ENCODE assay signal across 28 cellular contexts in genomic region chr12:4423528-4424195, GRCh38. TPM values are rescaled to one million over a fixed set of nuclear protein-coding genes. Genes with fewer than 3 reads are reported as not detected.
"Had no signal": no experiment of that assay in that cellular context is flagged by ENCODE, and none has a peak within 500 bp of the region (broad histone marks: within the 10 kb centered on the region; RNA-seq: fewer than 3 reads in every experiment).

No MANE protein-coding gene starts in this region.

- H3K4me3 ChIP-seq: MG63 had no signal

- H3K36me3 ChIP-seq: MG63 had no signal

- FAIRE-seq: RCC 7860, TTC549 had no signal

- H3K9me3 ChIP-seq: MG63 had no signal

- DNase-seq: activated B cell treated with CpG ODN at 0.5 μM for 24 hours; activated CD4-positive, alpha-beta memory T cell treated with anti-CD3 and anti-CD28 coated beads for 36 hours; activated CD4-positive, alpha-beta T cell treated with anti-CD3 and anti-CD28 coated beads, Interleukin-2, amount 10 ng/mL, durations not matched to agents 7 days and 5 days; activated CD8-positive, alpha-beta memory T cell treated with anti-CD3 and anti-CD28 coated beads for 24 hours; activated gamma-delta T cell; activated naive CD4-positive, alpha-beta T cell treated with anti-CD3 and anti-CD28 coated beads for 36 hours; activated naive CD8-positive, alpha-beta T cell treated with anti-CD3 and anti-CD28 coated beads for 36 hours; activated T-cell treated with anti-CD3 and anti-CD28 coated beads, Interleukin-2, amount 50 U/mL, for 4 hours; anterior cingulate cortex; MG63; MV-4-11; NCI-H1092 treated with DMSO at 0.1 percent for 48 hours; NCI-H1417 treated with DMSO at 0.1 percent for 48 hours; NCI-H1694 treated with DMSO at 0.1 percent for 48 hours; NCI-H2029 treated with DMSO at 0.1 percent for 48 hours; NCI-H345; NCI-H510A; NCI-H69; PC-3; SHP77 treated with DMSO at 0.1 percent for 48 hours; T-helper 2 cell; T1000 had no signal

RNA-seq across cellular contexts. Expression of gene FGF6, which starts 22.0 kb away (rescaled TPM):
- total RNA-seq: activated B cell treated with CpG ODN at 0.5 μM for 24 hours; activated CD4-positive, alpha-beta memory T cell treated with anti-CD3 and anti-CD28 coated beads for 36 hours; activated CD4-positive, alpha-beta T cell treated with anti-CD3 and anti-CD28 coated beads, Interleukin-2, amount 10 ng/mL, durations not matched to agents 7 days and 5 days; activated naive CD4-positive, alpha-beta T cell treated with anti-CD3 and anti-CD28 coated beads for 36 hours; activated naive CD8-positive, alpha-beta T cell treated with anti-CD3 and anti-CD28 coated beads for 36 hours; activated T-cell treated with anti-CD3 and anti-CD28 coated beads, Interleukin-2, amount 50 U/mL, for 4 hours; activated T-helper 17 cell treated with anti-CD3 and anti-CD28 coated beads, Interleukin-2, amount 50 U/mL, for 72 hours; cardiac septum; PC-3; SK-MEL-5 had no signal
- polyA plus RNA-seq: adipose tissue had no signal

RNA-seq across cellular contexts. Expression of gene FGF23, which starts 44.1 kb away (rescaled TPM):
- total RNA-seq: activated B cell treated with CpG ODN at 0.5 μM for 24 hours; activated CD4-positive, alpha-beta memory T cell treated with anti-CD3 and anti-CD28 coated beads for 36 hours; activated CD4-positive, alpha-beta T cell treated with anti-CD3 and anti-CD28 coated beads, Interleukin-2, amount 10 ng/mL, durations not matched to agents 7 days and 5 days; activated naive CD4-positive, alpha-beta T cell treated with anti-CD3 and anti-CD28 coated beads for 36 hours; activated naive CD8-positive, alpha-beta T cell treated with anti-CD3 and anti-CD28 coated beads for 36 hours; activated T-cell treated with anti-CD3 and anti-CD28 coated beads, Interleukin-2, amount 50 U/mL, for 4 hours; activated T-helper 17 cell treated with anti-CD3 and anti-CD28 coated beads, Interleukin-2, amount 50 U/mL, for 72 hours; PC-3; SK-MEL-5 had no signal
- polyA plus RNA-seq: adipose tissue had no signal
